Comparison of ENCODE assay signal across 25 cellular contexts in the genomic region with DNA sequence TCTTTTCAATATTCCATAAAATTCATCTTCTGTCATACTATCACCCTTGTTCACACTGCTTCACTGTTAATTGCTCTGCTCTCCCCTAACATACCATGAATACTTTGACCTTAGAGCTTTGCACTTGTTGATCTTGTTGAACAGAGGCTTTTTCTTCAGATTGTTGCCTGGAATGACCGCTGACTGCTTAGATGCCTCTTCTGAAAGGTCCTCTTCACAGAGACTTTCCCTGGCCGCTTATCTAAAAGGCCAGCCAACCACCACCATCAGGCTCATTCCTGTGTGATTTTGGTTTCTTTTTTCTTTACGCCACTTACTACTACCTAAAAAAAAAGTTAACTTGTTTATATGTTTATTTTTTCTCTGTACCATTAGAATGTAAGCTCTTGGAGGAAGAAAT.
DNase-seq lines count a peak whose midpoint lies in the region; ATAC-seq, FAIRE-seq and TF ChIP-seq lines count a peak whose summit lies in the region.
"Had no signal": no experiment of that assay in that cellular context is flagged by ENCODE, and none has a peak within 500 bp of the region (broad histone marks: within the 10 kb centered on the region; RNA-seq: fewer than 3 reads in every experiment).

No MANE protein-coding gene starts in this region.

- H3K18ac ChIP-seq in neuronal stem cell (ENCODE audit: low read length): no peak overlapping the region

- WGBS in liver: 36% methylated on average over 3 of the region's 3 CpGs
- WGBS in HepG2 (ENCODE audit: low lambda C conversion rate): 5% methylated on average over 3 of the region's 3 CpGs
- WGBS in neuronal stem cell (ENCODE audit: extremely low coverage in 2 of 2, insufficient read length in 2 of 2, insufficient replicate concordance in 1 of 2), 2 donors: no CpG with 5 or more reads among the region's 3 CpGs

- H3K4me2 ChIP-seq in HepG2 (ENCODE audit: low read depth, low read length) (no peak overlapping the region), neuronal stem cell (ENCODE audit: insufficient read depth, low read length, poor library complexity, severe bottlenecking) (no peak overlapping the region)
- H3K4me2 ChIP-seq: A549; BLaER1 treated with 17β-estradiol and CSF1 and Interleukin-3, amounts not matched to agents 10 nM and 100 nM had no signal

- no peaks in the 10 kb centered on the region for H3K36me3 ChIP-seq in liver (ENCODE audit: control insufficient read depth in 4 of 4, insufficient read depth in 3 of 4, low read depth in 1 of 4, low read length in 3 of 4)
- no peaks in the 10 kb centered on the region for H3K36me3 ChIP-seq in HepG2 (replicated peaks in 1 of 2; ENCODE audit: control insufficient read depth in 1 of 2, insufficient read depth in 2 of 2, low read length in 2 of 2)
- H3K36me3 ChIP-seq in neuronal stem cell (replicated peaks in 1 of 2; ENCODE audit: control insufficient read depth in 2 of 2, insufficient read depth in 2 of 2, low read length in 2 of 2): no peaks in the 10 kb centered on the region
- H3K36me3 ChIP-seq: BE2C; BLaER1 treated with 17β-estradiol and CSF1 and Interleukin-3, amounts not matched to agents 10 nM and 100 nM had no signal

- no peak overlapping the region for H2BK12ac ChIP-seq in neuronal stem cell (ENCODE audit: low read length)

- H3K27me3 ChIP-seq in liver (ENCODE audit: control insufficient read depth in 4 of 4, insufficient read depth in 4 of 4, low read length in 3 of 4): no peaks in the 10 kb centered on the region
- H3K27me3 ChIP-seq in HepG2 (ENCODE audit: control insufficient read depth in 1 of 2, insufficient read depth in 2 of 2, low read length in 2 of 2): no peaks in the 10 kb centered on the region
- H3K27me3 ChIP-seq in neuronal stem cell (ENCODE audit: control insufficient read depth in 3 of 3, insufficient read depth in 3 of 3, low read depth in 1 of 3, low read length in 3 of 3): no peaks in the 10 kb centered on the region
- H3K27me3 ChIP-seq: BE2C; BLaER1 treated with 17β-estradiol and CSF1 and Interleukin-3, amounts not matched to agents 10 nM and 100 nM had no signal

- DNase-seq in HepG2 (ENCODE audit: low spot score) (no peak), islet precursor cell (peak; percentile 51), neuronal stem cell (ENCODE audit: low spot score) (no peak), activated T-cell treated with anti-CD3 and anti-CD28 coated beads for 4 hours (no peak)
- no peak for DNase-seq in stimulated activated CD8-positive, alpha-beta memory T cell treated with anti-CD3 and anti-CD28 coated beads, Interleukin-4, amount 100 ng/mL, for 48 hours
- DNase-seq: 8988T; ACHN; AML-193; BE2C; CD4-positive, alpha-beta T cell; CD8-positive, alpha-beta memory T cell; DMS 273 treated with DMSO at 0.1 percent for 48 hours; DMS79; EL; GDM1; GM23248; H7; HCEC 1CT had no signal

- H3K4me3 ChIP-seq in liver (ENCODE audit: low read depth in 1 of 3, low read length in 3 of 3): no peak overlapping the region
- no peak overlapping the region for H3K4me3 ChIP-seq in HepG2 (replicated peaks in 1 of 3; ENCODE audit: insufficient read depth in 1 of 3, low read depth in 2 of 3, low read length in 3 of 3)
- H3K4me3 ChIP-seq in neuronal stem cell (ENCODE audit: low read length in 2 of 2): no peak overlapping the region
- H3K4me3 ChIP-seq: A549; BLaER1 treated with 17β-estradiol and CSF1 and Interleukin-3, amounts not matched to agents 10 nM and 100 nM; GM12878; GM23248 had no signal

- no peaks in the 10 kb centered on the region for H3K79me1 ChIP-seq in neuronal stem cell (ENCODE audit: low read depth, low read length)

- H3K9me3 ChIP-seq in liver (ENCODE audit: control insufficient read depth in 4 of 4, low read length in 3 of 4): no peaks in the 10 kb centered on the region
- H3K9me3 ChIP-seq in HepG2 (ENCODE audit: low read length): peaks cover 57% of the 10 kb centered on the region
- no peaks in the 10 kb centered on the region for H3K9me3 ChIP-seq in neuronal stem cell (replicated peaks in 1 of 2; ENCODE audit: control insufficient read depth in 2 of 2, insufficient read depth in 1 of 2, low read depth in 1 of 2, low read length in 2 of 2)
- H3K9me3 ChIP-seq: A549; BE2C; BLaER1 treated with 17β-estradiol and CSF1 and Interleukin-3, amounts not matched to agents 10 nM and 100 nM had no signal

- POLR2A ChIA-PET in HepG2 (lab: Yijun Ruan, JAX): no interaction called here

- no peak overlapping the region for H4K8ac ChIP-seq in neuronal stem cell (ENCODE audit: low read depth, low read length)

- no peaks in the 10 kb centered on the region for H3K79me2 ChIP-seq in HepG2 (ENCODE audit: insufficient read depth, low read length)

- no peak overlapping the region for H3K14ac ChIP-seq in neuronal stem cell (ENCODE audit: low read length)

- no peak for ATAC-seq in HepG2
- ATAC-seq: A549, GM12878 had no signal

- TF ChIP-seq POLR2A in HepG2 (IDR thresholded peaks at IDR 0.05; ENCODE audit: insufficient read depth in 1 of 2, low read depth in 2 of 2, low read length in 2 of 2): no peak

- TF ChIP-seq EP300 in HepG2 (IDR thresholded peaks at IDR 0.05; ENCODE audit: low read depth in 2 of 2, low read length in 2 of 2) (no peak), HepG2 (CRISPR knock-in tag; IDR thresholded peaks at IDR 0.05; ENCODE audit: borderline replicate concordance) (no peak)

- no peak overlapping the region for H4K91ac ChIP-seq in neuronal stem cell (ENCODE audit: low read depth, low read length, poor library complexity)

- H3K4me1 ChIP-seq in liver (ENCODE audit: control insufficient read depth in 4 of 4, insufficient read depth in 4 of 4, low read length in 3 of 4) (peaks cover 0 to 11% (median 8%) of the 10 kb centered on the region in 4 donors), HepG2 (ENCODE audit: insufficient read depth, low read length) (no peaks in the 10 kb centered on the region), neuronal stem cell (ENCODE audit: control insufficient read depth in 2 of 2, insufficient read depth in 1 of 2, low read depth in 1 of 2, low read length in 2 of 2) (no peaks in the 10 kb centered on the region)
- H3K4me1 ChIP-seq: A549; BE2C; BLaER1 treated with 17β-estradiol and CSF1 and Interleukin-3, amounts not matched to agents 10 nM and 100 nM had no signal

- no peak overlapping the region for H3K23ac ChIP-seq in neuronal stem cell (ENCODE audit: low read depth, low read length, poor library complexity)

- in situ Hi-C loops in HepG2 (cut with HindIII; ENCODE audit: extremely low pct_ligation_motif_present, low pct_unique_long_range_greater_than_20kb): no loop called here

- intact Hi-C loops in HepG2 (cut with micrococcal nuclease; ENCODE audit: unreplicated experiment): no loop called here

- TF ChIP-seq CTCF in liver (IDR thresholded peaks at IDR 0.05; ENCODE audit: low read depth, low read length, missing input control) (no peak), HepG2 (CRISPR knock-in tag; IDR thresholded peaks at IDR 0.05) (no peak)

- TF ChIP-seq RAD21 in liver (IDR thresholded peaks at IDR 0.05) (no peak), HepG2 (CRISPR knock-in tag; IDR thresholded peaks at IDR 0.05) (no peak)

- CTCF ChIA-PET in HepG2 (lab: Yijun Ruan, JAX; ENCODE audit: low intra/inter-chr PET ratio, low total read pairs): no interaction called here

- no peaks in the 10 kb centered on the region for H4K20me1 ChIP-seq in HepG2 (ENCODE audit: insufficient read depth, low read length)
- H4K20me1 ChIP-seq: BLaER1 treated with 17β-estradiol and CSF1 and Interleukin-3, amounts not matched to agents 10 nM and 100 nM had no signal

- no TSS peak for BruUV-seq in HepG2 (replicated peaks; lab: Mats Ljungman, UMichigan)

- no peak for FAIRE-seq in HepG2 (lab: Jason Lieb, UNC)
- FAIRE-seq: A549, D721Med, GM12878, GM19239, H1 had no signal

- no peak overlapping the region for H3K9ac ChIP-seq in liver (ENCODE audit: low read depth in 1 of 2, low read length in 2 of 2)
- no peak overlapping the region for H3K9ac ChIP-seq in HepG2 (ENCODE audit: insufficient read depth, low read depth, low read length)
- no peak overlapping the region for H3K9ac ChIP-seq in neuronal stem cell (ENCODE audit: low read depth, low read length, poor library complexity)
- H3K9ac ChIP-seq: BLaER1 treated with 17β-estradiol and CSF1 and Interleukin-3, amounts not matched to agents 10 nM and 100 nM; GM23248 had no signal

- no peak overlapping the region for H2BK15ac ChIP-seq in neuronal stem cell (ENCODE audit: low read length)

- H3K27ac ChIP-seq in liver (ENCODE audit: low read depth in 1 of 2, low read length in 2 of 2): no peak overlapping the region
- H3K27ac ChIP-seq in HepG2 (ENCODE audit: extremely low read length, insufficient read depth, low read length): no peak overlapping the region
- no peak overlapping the region for H3K27ac ChIP-seq in neuronal stem cell (replicated peaks; ENCODE audit: low read length)
- H3K27ac ChIP-seq: A549; BLaER1 treated with 17β-estradiol and CSF1 and Interleukin-3, amounts not matched to agents 10 nM and 100 nM; GM23248 had no signal

- H2AFZ ChIP-seq in HepG2 (ENCODE audit: low read length) (no peak overlapping the region), neuronal stem cell (ENCODE audit: low read length) (peak overlapping the region; percentile 1)
- H2AFZ ChIP-seq: GM23248 had no signal

- H2BK5ac ChIP-seq in neuronal stem cell (ENCODE audit: low read length): no peak overlapping the region

- no peak overlapping the region for H2BK120ac ChIP-seq in neuronal stem cell (ENCODE audit: low read depth, low read length)

- H2AK5ac ChIP-seq in neuronal stem cell (ENCODE audit: low read depth, low read length): no peak overlapping the region

- no peak overlapping the region for H3K4ac ChIP-seq in neuronal stem cell (ENCODE audit: low read length)

TF ChIP-seq in liver, 16 proteins besides CTCF, POLR2A, EP300 and RAD21:
- TF ChIP-seq HNF4A (conservative IDR thresholded peaks at IDR 0.05) (peak; percentile 22 to 46), HNF4G (IDR thresholded peaks at IDR 0.05) (no peak)

TF ChIP-seq in HepG2, 621 proteins besides CTCF, POLR2A, EP300 and RAD21 (continues in another document):
- TF ChIP-seq FOXM1 (CRISPR knock-in tag; IDR thresholded peaks at IDR 0.05): no peak
- TF ChIP-seq ASH2L (IDR thresholded peaks at IDR 0.05; ENCODE audit: insufficient read length, low read depth, low read length): no peak
- TF ChIP-seq GLI4 (CRISPR knock-in tag; IDR thresholded peaks at IDR 0.05; ENCODE audit: borderline replicate concordance): no peak
- no peak for TF ChIP-seq ZMYM2 (CRISPR knock-in tag; IDR thresholded peaks at IDR 0.05)
- TF ChIP-seq KDM5A (IDR thresholded peaks at IDR 0.05; ENCODE audit: borderline replicate concordance, low read length): no peak
- no peak for TF ChIP-seq RAD51 (IDR thresholded peaks at IDR 0.05; ENCODE audit: borderline replicate concordance)
- no peak for TF ChIP-seq ZNF558 (CRISPR knock-in tag; IDR thresholded peaks at IDR 0.05; ENCODE audit: borderline replicate concordance)
- TF ChIP-seq ZKSCAN8 (CRISPR knock-in tag; IDR thresholded peaks at IDR 0.05; ENCODE audit: borderline replicate concordance): no peak
